Comparison of ENCODE assay signal across 4 cellular contexts in the genomic region with DNA sequence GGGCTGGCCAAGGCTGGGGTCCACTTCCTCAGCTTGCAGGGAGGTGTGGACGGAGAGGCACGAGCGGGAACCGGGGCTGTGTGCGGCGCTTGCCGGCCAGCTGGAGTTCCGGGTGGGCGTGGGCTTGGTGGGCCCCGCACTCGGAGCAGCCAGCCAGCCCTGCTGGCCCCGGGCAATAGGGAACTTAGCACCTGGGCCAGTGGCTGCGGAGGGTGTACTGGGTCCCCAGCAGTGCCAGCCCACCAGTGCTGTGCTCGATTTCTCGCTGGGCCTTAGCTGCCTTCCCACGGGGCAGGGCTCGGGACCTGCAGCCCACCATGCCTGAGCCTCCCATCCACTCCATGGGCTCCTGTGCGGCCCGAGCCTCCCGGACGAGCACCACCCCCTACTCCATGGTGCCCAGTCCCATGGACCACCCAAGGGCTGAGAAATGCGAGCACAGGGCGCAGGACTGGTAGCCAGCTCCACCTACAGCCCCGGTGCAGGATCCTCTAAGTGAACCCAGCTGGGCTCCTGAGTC. TPM values are rescaled to one million over a fixed set of nuclear protein-coding genes. Genes with fewer than 3 reads are reported as not detected.
"Had no signal": no experiment of that assay in that cellular context is flagged by ENCODE, and none has a peak within 500 bp of the region (broad histone marks: within the 10 kb centered on the region; RNA-seq: fewer than 3 reads in every experiment).

No MANE protein-coding gene starts in this region.

RNA-seq across cellular contexts. Expression of gene ZNF311, which starts 47.3 kb away (rescaled TPM):
- total RNA-seq: OCI-LY7, SJCRH30, SJSA1, SK-MEL-5 had no signal
